Comparison of ENCODE assay signal across 15 cellular contexts in the genomic region with DNA sequence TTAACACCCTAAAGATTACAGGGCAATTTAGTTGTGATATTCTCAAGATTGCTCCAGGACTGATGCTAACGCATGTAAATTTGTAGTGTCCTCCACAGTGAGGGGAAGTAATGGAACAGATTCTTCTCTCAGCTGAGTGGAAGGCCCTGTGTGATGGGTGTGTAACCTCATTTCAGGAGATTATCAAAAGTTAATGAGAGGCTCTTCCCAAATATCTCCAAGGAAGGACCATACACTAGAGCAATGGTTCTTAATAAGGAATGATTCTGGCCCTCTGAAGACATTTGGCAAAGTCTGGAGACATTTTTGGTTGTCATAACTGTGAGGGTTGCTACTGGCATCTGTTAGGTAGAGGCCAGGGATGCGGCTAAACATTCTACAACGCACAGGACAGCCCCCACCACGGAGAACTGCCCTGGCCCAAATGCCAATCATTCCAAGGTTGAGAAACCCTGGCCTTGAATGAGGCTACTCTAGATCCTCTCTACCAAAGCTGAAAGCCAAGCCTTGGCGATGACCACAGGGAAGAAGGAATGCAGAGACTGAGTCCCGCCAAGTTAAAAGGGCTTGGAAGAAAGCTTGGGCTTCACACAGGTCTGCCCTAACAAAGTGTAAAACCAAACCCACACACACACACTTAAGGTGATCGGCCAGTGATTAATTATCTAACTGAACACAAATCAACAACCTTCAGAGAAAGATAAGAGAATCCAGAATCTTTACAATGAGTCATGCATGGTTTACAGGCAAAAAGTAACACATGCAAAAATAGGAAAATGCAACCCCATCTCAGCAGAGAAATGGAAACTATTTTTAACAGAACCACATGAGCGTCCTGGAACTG.
DNase-seq lines count a peak whose midpoint lies in the region; ATAC-seq and TF ChIP-seq lines count a peak whose summit lies in the region.
"Had no signal": no experiment of that assay in that cellular context is flagged by ENCODE, and none has a peak within 500 bp of the region (broad histone marks: within the 10 kb centered on the region; RNA-seq: fewer than 3 reads in every experiment).

No MANE protein-coding gene starts in this region.

- H4K20me1 ChIP-seq in neural progenitor cell (ENCODE audit: low read depth): no peaks in the 10 kb centered on the region

- CTCF ChIA-PET in T-cell (lab: Charles Lee): interaction anchor here in 1 of 2 donors (0.9 kb wide), 1 partner anchor 143 kb away, joined by 4 read pairs; no protein-coding TSS in a partner anchor

- DNase-seq in stimulated activated naive CD8-positive, alpha-beta T cell treated with anti-CD3 and anti-CD28 coated beads, Interleukin-15, Interleukin-2, amounts not matched to agents 100 U/mL and 50 U/mL, for 24 hours: no peak
- DNase-seq in T-cell (no peak), omental fat pad (ENCODE audit: low spot score) (no peak), SHP77 (lab: John Stamatoyannopoulos, UW) (no peak), neural progenitor cell (ENCODE audit: low spot score) (no peak)
- DNase-seq in central memory CD8-positive, alpha-beta T cell (ENCODE audit: low spot score in 2 of 2): no peak
- DNase-seq: AML-193; effector memory CD4-positive, alpha-beta T cell; NCI-H2081; NCI-H82; right lobe of liver had no signal

- no peaks in the 10 kb centered on the region for H3K79me2 ChIP-seq in neural progenitor cell (ENCODE audit: low read depth)

- no peak overlapping the region for H3K4me3 ChIP-seq in neural progenitor cell
- H3K4me3 ChIP-seq: right lobe of liver had no signal

- H3K4me1 Mint-ChIP-seq in stimulated activated naive CD8-positive, alpha-beta T cell treated with anti-CD3 and anti-CD28 coated beads, Interleukin-15, Interleukin-2, amounts not matched to agents 100 ng/mL and 50 ng/mL, for 24 hours (ENCODE audit: low read depth): peaks cover 71% of the 10 kb centered on the region
- peaks cover 63 to 71% (median 71%) of the 10 kb centered on the region in 3 donors for H3K4me1 Mint-ChIP-seq in T-cell
- H3K4me1 Mint-ChIP-seq in central memory CD8-positive, alpha-beta T cell: peaks cover 86% of the 10 kb centered on the region
- peaks cover 8% of the 10 kb centered on the region for H3K4me1 Mint-ChIP-seq in neural progenitor cell

- H3F3A ChIP-seq in neural progenitor cell (ENCODE audit: low read depth): no peaks in the 10 kb centered on the region

- no peak overlapping the region for H3K27ac ChIP-seq in neural progenitor cell
- H3K27ac ChIP-seq: neutrophil, right lobe of liver had no signal

- no peaks in the 10 kb centered on the region for H3K4me1 ChIP-seq in neural progenitor cell
- H3K4me1 ChIP-seq: right lobe of liver had no signal

- no peak overlapping the region for H2AFZ ChIP-seq in neural progenitor cell (replicated peaks)

- H3K9me3 ChIP-seq in neural progenitor cell (ENCODE audit: low read depth): no peaks in the 10 kb centered on the region
- H3K9me3 ChIP-seq: neutrophil, right lobe of liver had no signal

- no peak overlapping the region for H3K9ac ChIP-seq in neural progenitor cell

- H3K27me3 Mint-ChIP-seq in stimulated activated naive CD8-positive, alpha-beta T cell treated with anti-CD3 and anti-CD28 coated beads, Interleukin-15, Interleukin-2, amounts not matched to agents 100 ng/mL and 50 ng/mL, for 24 hours: no peaks in the 10 kb centered on the region
- H3K27me3 Mint-ChIP-seq in T-cell (no peaks in the 10 kb centered on the region), neural progenitor cell (ENCODE audit: insufficient read depth, low read depth) (peaks cover 16% of the 10 kb centered on the region)
- no peaks in the 10 kb centered on the region for H3K27me3 Mint-ChIP-seq in central memory CD8-positive, alpha-beta T cell

- no peaks in the 10 kb centered on the region for H3K36me3 Mint-ChIP-seq in stimulated activated naive CD8-positive, alpha-beta T cell treated with anti-CD3 and anti-CD28 coated beads, Interleukin-15, Interleukin-2, amounts not matched to agents 100 ng/mL and 50 ng/mL, for 24 hours (ENCODE audit: low read depth)
- H3K36me3 Mint-ChIP-seq in T-cell (no peaks in the 10 kb centered on the region), neural progenitor cell (no peaks in the 10 kb centered on the region)
- H3K36me3 Mint-ChIP-seq in central memory CD8-positive, alpha-beta T cell (ENCODE audit: insufficient read depth): peaks cover 5% of the 10 kb centered on the region

- H3K4me3 Mint-ChIP-seq in stimulated activated naive CD8-positive, alpha-beta T cell treated with anti-CD3 and anti-CD28 coated beads, Interleukin-15, Interleukin-2, amounts not matched to agents 100 ng/mL and 50 ng/mL, for 24 hours: peak overlapping the region; percentile 37
- H3K4me3 Mint-ChIP-seq in T-cell: peak overlapping the region in 1 of 3 donors; percentile 56
- peak overlapping the region; percentile 60 for H3K4me3 Mint-ChIP-seq in central memory CD8-positive, alpha-beta T cell
- no peak overlapping the region for H3K4me3 Mint-ChIP-seq in neural progenitor cell

- no peaks in the 10 kb centered on the region for H3K36me3 ChIP-seq in neural progenitor cell
- H3K36me3 ChIP-seq: neutrophil, right lobe of liver had no signal

- ATAC-seq in stimulated activated naive CD8-positive, alpha-beta T cell treated with anti-CD3 and anti-CD28 coated beads, Interleukin-15, Interleukin-2, amounts not matched to agents 100 U/mL and 50 U/mL, for 24 hours: no peak
- ATAC-seq in T-cell (replicated peaks in 1 of 4) (no peak), omental fat pad (ENCODE audit: low FRiP score) (no peak), HG03039 (IDR thresholded peaks at IDR 0.05; ENCODE audit: unreplicated experiment) (no peak)
- ATAC-seq in central memory CD8-positive, alpha-beta T cell (replicated peaks; ENCODE audit: extremely low read depth, poor library complexity, severe bottlenecking): no peak
- ATAC-seq: Panc1, right lobe of liver had no signal

- TF ChIP-seq CTCF in omental fat pad (IDR thresholded peaks at IDR 0.05) (no peak), neural progenitor cell (IDR thresholded peaks at IDR 0.05) (no peak)

- no peak overlapping the region for H3K4me2 ChIP-seq in neural progenitor cell

- POLR2A ChIA-PET in T-cell (lab: Charles Lee): interaction anchor here in 1 of 2 donors (0.6 kb wide), 1 partner anchor 95 kb away, joined by 3 read pairs; no protein-coding TSS in a partner anchor

- H3K27ac Mint-ChIP-seq in stimulated activated naive CD8-positive, alpha-beta T cell treated with anti-CD3 and anti-CD28 coated beads, Interleukin-15, Interleukin-2, amounts not matched to agents 100 ng/mL and 50 ng/mL, for 24 hours: peak overlapping the region; percentile 53
- H3K27ac Mint-ChIP-seq in T-cell: peak overlapping the region; percentile 90 to 96
- peak overlapping the region; percentile 83 for H3K27ac Mint-ChIP-seq in central memory CD8-positive, alpha-beta T cell (ENCODE audit: low read depth)
- H3K27ac Mint-ChIP-seq in neural progenitor cell: no peak overlapping the region

- H3K27me3 ChIP-seq in neural progenitor cell: no peaks in the 10 kb centered on the region
- H3K27me3 ChIP-seq: neutrophil, right lobe of liver had no signal

- peaks cover 17% of the 10 kb centered on the region for H3K9me3 Mint-ChIP-seq in stimulated activated naive CD8-positive, alpha-beta T cell treated with anti-CD3 and anti-CD28 coated beads, Interleukin-15, Interleukin-2, amounts not matched to agents 100 ng/mL and 50 ng/mL, for 24 hours
- H3K9me3 Mint-ChIP-seq in T-cell (no peaks in the 10 kb centered on the region), neural progenitor cell (no peaks in the 10 kb centered on the region)
- no peaks in the 10 kb centered on the region for H3K9me3 Mint-ChIP-seq in central memory CD8-positive, alpha-beta T cell
